ENCODE assay signal across 8 cellular contexts in genomic region chr10:87142230-87143108, GRCh38. TPM values are rescaled to one million over a fixed set of nuclear protein-coding genes. Genes with fewer than 3 reads are reported as not detected.
A peak's percentile ranks its signal among the peaks of the same experiment; 100 is the strongest.
DNase-seq lines count a peak whose midpoint lies in the region; ATAC-seq, FAIRE-seq and TF ChIP-seq lines count a peak whose summit lies in the region.
"Not testable (repeated sequence)": the region's sequence is repeated elsewhere in the genome, so short reads cannot be mapped to it uniquely, and the experiment has no call there.

No MANE protein-coding gene starts in this region.

- intact Hi-C loops in Right ventricle myocardium superior (cut with DNase I); sciatic nerve (cut with DNase I): not testable (repeated sequence)

- H3K36me3 ChIP-seq in brain microvascular endothelial cell (replicated peaks); fibroblast of lung (ENCODE audit: control insufficient read depth, insufficient read depth, low read length): not testable (repeated sequence)

- H3K27ac Mint-ChIP-seq in HFFc6, result peak overlapping the region; percentile 82

- TF ChIP-seq EP300 in A549 (IDR thresholded peaks at IDR 0.05), result not testable (repeated sequence)

- not testable (repeated sequence) for H3K27me3 Mint-ChIP-seq in HFFc6 (ENCODE audit: insufficient read depth)

- not testable (repeated sequence) for TF ChIP-seq RAD21 in A549 (conservative IDR thresholded peaks at IDR 0.05 in 1 of 2, IDR thresholded peaks at IDR 0.05 in 1 of 2)

- not testable (repeated sequence) for H3K27me3 ChIP-seq in brain microvascular endothelial cell (replicated peaks); fibroblast of lung (ENCODE audit: control insufficient read depth, insufficient read depth, low read length)

- not testable (repeated sequence) for H3K79me2 ChIP-seq in fibroblast of lung (ENCODE audit: control insufficient read depth, insufficient read depth, low read length)

- peaks cover 21% of the 10 kb centered on the region for H3K36me3 Mint-ChIP-seq in HFFc6 (ENCODE audit: low read depth)

- peak overlapping the region; percentile 84 for H3K4me3 Mint-ChIP-seq in HFFc6

- TF ChIP-seq POLR2A in A549 (IDR thresholded peaks at IDR 0.05; ENCODE audit: low read length), result not testable (repeated sequence)

- POLR2A ChIA-PET in A549 (lab: Yijun Ruan, JAX), result not testable (repeated sequence)

- in situ Hi-C loops in brain microvascular endothelial cell (cut with HindIII; ENCODE audit: low pct_ligation_motif_present, low sequenced_read_pairs), result not testable (repeated sequence)

- CTCF ChIA-PET in A549 (lab: Yijun Ruan, JAX), result interaction anchor here (0.7 kb wide), 1 partner anchor 47 kb away, joined by 3 read pairs; no protein-coding TSS in a partner anchor

- not testable (repeated sequence) for H3K9ac ChIP-seq in fibroblast of lung (ENCODE audit: insufficient read depth, low read length)

- not testable (repeated sequence) for H4K20me1 ChIP-seq in fibroblast of lung (ENCODE audit: control insufficient read depth, extremely low read depth, insufficient read depth, low read length)

- peak; percentile 74 to 86 for ATAC-seq in A549
- ATAC-seq in SK-N-SH treated with all-trans-retinoic acid at 6 μM for 48 hours, result peak; percentile 65
- ATAC-seq in Right ventricle myocardium superior (ENCODE audit: poor library complexity), result peak; percentile 67
- ATAC-seq in sciatic nerve, result peak; percentile 89

- peaks cover 21% of the 10 kb centered on the region for H3K4me1 Mint-ChIP-seq in HFFc6 (ENCODE audit: low read depth)

- H3K4me3 ChIP-seq in A549; brain microvascular endothelial cell (ENCODE audit: low read depth, low read length); fibroblast of lung (replicated peaks in 1 of 4; ENCODE audit: control extremely low read depth in 1 of 4, insufficient read depth in 1 of 4, low read depth in 3 of 4, low read length in 4 of 4): not testable (repeated sequence)

- peak overlapping the region; percentile 64 for H3K4me2 ChIP-seq in A549
- H3K4me2 ChIP-seq in fibroblast of lung (ENCODE audit: extremely low read depth, insufficient read depth, low read length), result peak overlapping the region; percentile 23

- peak in 1 of 2 experiments; percentile 18 for DNase-seq in A549 (ENCODE audit: low read depth in 1 of 2, low spot score in 1 of 2)
- peak; percentile 28 for DNase-seq in HFFc6
- peak; percentile 16 for DNase-seq in brain microvascular endothelial cell
- peak; percentile 40 to 49 for DNase-seq in fibroblast of lung (ENCODE audit: low read depth in 2 of 2)
- not testable (repeated sequence) for DNase-seq in Right ventricle myocardium superior; sciatic nerve (ENCODE audit: low spot score)
- DNase-seq in medulla oblongata (ENCODE audit: extremely low spot score), result peak; percentile 8

- peak overlapping the region in 1 of 2 experiments; percentile 16; a peak in 3 of 6 replicates for H3K27ac ChIP-seq in A549
- not testable (repeated sequence) for H3K27ac ChIP-seq in brain microvascular endothelial cell; fibroblast of lung (ENCODE audit: insufficient read depth, low read length)

- 18% methylated on average over 5 of the region's 5 CpGs for WGBS in A549 (ENCODE audit: missing lambda C conversion rate)

- H3K9me3 Mint-ChIP-seq in HFFc6, result peaks cover 10% of the 10 kb centered on the region

- not testable (repeated sequence) for FAIRE-seq in A549 (lab: Jason Lieb, UNC)

- H3K9me3 ChIP-seq in A549; fibroblast of lung (ENCODE audit: control insufficient read depth, insufficient read depth, low read depth, low read length): not testable (repeated sequence)

- not testable (repeated sequence) for TF ChIP-seq CTCF in A549 (IDR thresholded peaks at IDR 0.05); HFFc6 (IDR thresholded peaks at IDR 0.05); brain microvascular endothelial cell (IDR thresholded peaks at IDR 0.05; ENCODE audit: low read depth, low read length, missing control alignments); fibroblast of lung (conservative IDR thresholded peaks at IDR 0.05 in 1 of 2, IDR thresholded peaks at IDR 0.05 in 1 of 2; ENCODE audit: low read depth in 1 of 2, low read length in 2 of 2)

- not testable (repeated sequence) for H2AFZ ChIP-seq in fibroblast of lung (ENCODE audit: low read length)

- peaks cover 12% of the 10 kb centered on the region; the same call in 2 of the 3 replicates for H3K4me1 ChIP-seq in A549
- H3K4me1 ChIP-seq in fibroblast of lung (ENCODE audit: control insufficient read depth, extremely low read depth, insufficient read depth, low read length), result not testable (repeated sequence)

TF ChIP-seq in A549, 52 proteins besides CTCF, POLR2A, EP300 and RAD21:
- peak; percentile 74 for TF ChIP-seq MAFK (IDR thresholded peaks at IDR 0.05; ENCODE audit: partially characterized antibody)

RNA-seq across cellular contexts. Expression of gene SHLD2, which starts 47.5 kb away (rescaled TPM):
- polyA plus RNA-seq in A549 (2011; rRNA removed) (39.9 and 45.4 TPM in 2 replicates), A549 (2017; fragmentation: RNase III; extraction: RNeasy Plus Mini Kit Qiagen cat#74134 plus additional on column Dnase treatment) (22.9 to 25.4 TPM (median 24.4 TPM) in 3 replicates), fibroblast of lung (20.3 and 26.3 TPM in 2 replicates)
- 7.3 and 8.5 TPM in 2 replicates for polyA plus RNA-seq in A549 (2012; cell fraction: cytosol; rRNA removed)
- 4.6 and 6.5 TPM in 2 replicates for polyA plus RNA-seq in A549 (2012; cell fraction: nucleus; rRNA removed)
- 11.0 and 13.9 TPM in 2 replicates for polyA minus RNA-seq in A549 (2011; rRNA and poly(A)+ RNA removed)
- total RNA-seq in HFFc6 (2021; fragmentation: NEBNext Ultra II Directional; extraction: Animal tissue kit (Norgen Biotek cat#: 25700)), result 10 to 100 TPM; 17.1 to 24.3 (median 21.1) TPM
- total RNA-seq in fibroblast of lung (21.6 and 26.2 TPM in 2 replicates), Right ventricle myocardium superior (9.6 TPM), sciatic nerve (25.8 TPM)
- 15.1 and 17.7 TPM in 2 replicates for polyA plus RNA-seq in fibroblast of lung (2012)
- 1.1 and 1.6 TPM in 2 replicates for polyA minus RNA-seq in fibroblast of lung (ENCODE audit: low replicate concordance)

RNA-seq across cellular contexts. Expression of gene GLUD1, which starts 47.8 kb away (rescaled TPM):
- polyA plus RNA-seq in A549 (2011; rRNA removed) (117 and 118 TPM in 2 replicates), A549 (2017; fragmentation: RNase III; extraction: RNeasy Plus Mini Kit Qiagen cat#74134 plus additional on column Dnase treatment) (71.6 to 74.4 TPM (median 72.7 TPM) in 3 replicates), fibroblast of lung (130 and 146 TPM in 2 replicates)
- 37.9 and 43.4 TPM in 2 replicates for polyA plus RNA-seq in A549 (2012; cell fraction: cytosol; rRNA removed)
- polyA plus RNA-seq in A549 (2012; cell fraction: nucleus; rRNA removed), result 31.6 and 38.5 TPM in 2 replicates
- polyA minus RNA-seq in A549 (2011; rRNA and poly(A)+ RNA removed), result 71.5 and 74.9 TPM in 2 replicates
- 100 to 1,000 TPM; 108 to 130 (median 118) TPM for total RNA-seq in HFFc6 (2021; fragmentation: NEBNext Ultra II Directional; extraction: Animal tissue kit (Norgen Biotek cat#: 25700))
- total RNA-seq in fibroblast of lung (286 and 327 TPM in 2 replicates), Right ventricle myocardium superior (101 TPM), sciatic nerve (141 TPM)
- polyA plus RNA-seq in fibroblast of lung (2012), result 96.3 and 131 TPM in 2 replicates
- 42.3 and 47.0 TPM in 2 replicates for polyA minus RNA-seq in fibroblast of lung (ENCODE audit: low replicate concordance)
